30 cellular contexts compared by ENCODE assay signal in genomic region chr14:51069065-51069464, GRCh38. TPM values are rescaled to one million over a fixed set of nuclear protein-coding genes. Genes with fewer than 3 reads are reported as not detected.
DNase-seq lines count a peak whose midpoint lies in the region; ATAC-seq, FAIRE-seq and TF ChIP-seq lines count a peak whose summit lies in the region.
"Had no signal": no experiment of that assay in that cellular context is flagged by ENCODE, and none has a peak within 500 bp of the region (broad histone marks: within the 10 kb centered on the region; RNA-seq: fewer than 3 reads in every experiment).

No MANE protein-coding gene starts in this region.

- H3F3A ChIP-seq in PC-3 (ENCODE audit: low read length, unreplicated experiment), result no peaks in the 10 kb centered on the region

- no peak overlapping the region for H3K27ac ChIP-seq in mesendoderm (ENCODE audit: low read depth, low read length)
- no peak overlapping the region for H3K27ac ChIP-seq in PC-3 (ENCODE audit: low read length)
- H3K27ac ChIP-seq: heart left ventricle, KMS-11, skin epidermis, upper lobe of left lung had no signal

- H3K79me1 ChIP-seq in mesendoderm (ENCODE audit: low read length), result no peaks in the 10 kb centered on the region

- H3K9me3 ChIP-seq in PC-3 (ENCODE audit: low read length), result no peaks in the 10 kb centered on the region
- H3K9me3 ChIP-seq: upper lobe of left lung had no signal

- H3K4me2 ChIP-seq in mesendoderm (ENCODE audit: low read length) (no peak overlapping the region), PC-3 (ENCODE audit: low read length) (no peak overlapping the region)
- H3K4me2 ChIP-seq: KMS-11 had no signal

- intact Hi-C loops in PC-3 (cut with micrococcal nuclease), result no loop called here

- DNase-seq in EH (ENCODE audit: low read depth) (peak; percentile 13), HT1080 (ENCODE audit: low read depth) (peak; percentile 28), bronchial epithelial cell (ENCODE audit: low read depth) (peak; percentile 23), mesendoderm (peak; percentile 7), SHP77 treated with DMSO at 0.1 percent for 48 hours (lab: John Stamatoyannopoulos, UW) (no peak), HK-2 (ENCODE audit: unreplicated experiment) (no peak), PC-3 (no peak)
- DNase-seq: activated CD4-positive, alpha-beta memory T cell treated with anti-CD3 and anti-CD28 coated beads, Interleukin-2, amount 10 ng/mL, durations not matched to agents 7 days and 5 days; activated CD8-positive, alpha-beta memory T cell treated with anti-CD3 and anti-CD28 coated beads, Interleukin-2, amount 50 U/mL, for 4 hours; activated naive CD4-positive, alpha-beta T cell treated with Interleukin-2 at 50 U/mL for 16 hours; C1 segment of cervical spinal cord; H7; heart left ventricle; left ventricle myocardium superior; midbrain; MV-4-11; naive thymus-derived CD8-positive, alpha-beta T cell; NCI-H1436; NCI-H2081; NCI-H226; occipital lobe; SHP77; upper lobe of left lung had no signal

- H3K9ac ChIP-seq in mesendoderm (ENCODE audit: low read length) (no peak overlapping the region), PC-3 (ENCODE audit: low read length) (no peak overlapping the region)
- H3K9ac ChIP-seq: KMS-11 had no signal

- H3K56ac ChIP-seq in mesendoderm (ENCODE audit: low read length), result no peak overlapping the region

- H3K4ac ChIP-seq in mesendoderm (ENCODE audit: low read depth, low read length), result no peak overlapping the region

- H3K4me3 ChIP-seq in bronchial epithelial cell (ENCODE audit: low read depth, low read length) (no peak overlapping the region), mesendoderm (ENCODE audit: low read length) (no peak overlapping the region), PC-3 (ENCODE audit: low read length) (no peak overlapping the region)
- H3K4me3 ChIP-seq: heart left ventricle, skin epidermis, upper lobe of left lung had no signal

- CTCF ChIA-PET in PC-3 (lab: Charles Lee), result no interaction called here

- H2AFZ ChIP-seq in PC-3 (ENCODE audit: low read length), result no peak overlapping the region

- no peak overlapping the region for H2BK5ac ChIP-seq in mesendoderm (ENCODE audit: low read length)

- H3K27me3 ChIP-seq in bronchial epithelial cell (ENCODE audit: control insufficient read depth, insufficient read depth, low read length) (no peaks in the 10 kb centered on the region), mesendoderm (ENCODE audit: insufficient read depth, low read length, poor library complexity) (no peaks in the 10 kb centered on the region), PC-3 (ENCODE audit: low read length) (no peaks in the 10 kb centered on the region)
- H3K27me3 ChIP-seq: heart left ventricle, upper lobe of left lung had no signal

- H3K9me2 ChIP-seq in PC-3 (replicated peaks; ENCODE audit: low read length), result 0 out of 2 replicates have a peak, but pooled peaks cover 4% of the 10 kb centered on the region

- H2BK120ac ChIP-seq in mesendoderm (ENCODE audit: low read depth, low read length), result no peak overlapping the region

- no peak overlapping the region for H4K8ac ChIP-seq in mesendoderm (ENCODE audit: low read depth, low read length)

- BruUV-seq in PC-3 (replicated peaks; lab: Mats Ljungman, UMichigan), result no TSS peak

- no peak overlapping the region for H3K23ac ChIP-seq in mesendoderm (ENCODE audit: low read length)

- POLR2A ChIA-PET in PC-3 (lab: Charles Lee; ENCODE audit: unreplicated experiment), result no interaction called here

- FAIRE-seq in bronchial epithelial cell (lab: Jason Lieb, UNC), result no peak
- FAIRE-seq: endothelial cell of umbilical vein, GM12891, keratinocyte had no signal

- H3K4me1 ChIP-seq in mesendoderm (ENCODE audit: control insufficient read depth, low read depth, low read length) (peaks cover 4% of the 10 kb centered on the region), PC-3 (ENCODE audit: insufficient read depth, low read length) (no peaks in the 10 kb centered on the region)
- H3K4me1 ChIP-seq: upper lobe of left lung had no signal

- TF ChIP-seq CTCF in bronchial epithelial cell (IDR thresholded peaks at IDR 0.05; ENCODE audit: insufficient read depth, low read length, severe bottlenecking) (no peak), PC-3 (conservative IDR thresholded peaks at IDR 0.05; ENCODE audit: low read depth, low read length) (no peak)

- no peak overlapping the region for H4K5ac ChIP-seq in mesendoderm (ENCODE audit: low read length)

- H2BK15ac ChIP-seq in mesendoderm (replicated peaks; ENCODE audit: low read depth), result no peak overlapping the region

- H3K79me2 ChIP-seq in mesendoderm (ENCODE audit: control insufficient read depth, insufficient read depth, low read length) (no peaks in the 10 kb centered on the region), PC-3 (ENCODE audit: low read length) (no peaks in the 10 kb centered on the region)

- H3K18ac ChIP-seq in mesendoderm (ENCODE audit: low read length), result no peak overlapping the region

- H3K36me3 ChIP-seq in bronchial epithelial cell (ENCODE audit: control insufficient read depth, insufficient read depth, low read length) (no peaks in the 10 kb centered on the region), mesendoderm (ENCODE audit: control insufficient read depth, insufficient read depth, low read length) (no peaks in the 10 kb centered on the region), PC-3 (ENCODE audit: low read depth, low read length) (no peaks in the 10 kb centered on the region)
- H3K36me3 ChIP-seq: heart left ventricle, upper lobe of left lung had no signal

- no peak overlapping the region for H2AK5ac ChIP-seq in mesendoderm (ENCODE audit: low read length)

- no peak for ATAC-seq in HG03354 (IDR thresholded peaks at IDR 0.05; ENCODE audit: poor library complexity, severe bottlenecking, unreplicated experiment)
- ATAC-seq in PC-3, result no peak; the same call in none of the 2 replicates
- ATAC-seq: heart left ventricle; left ventricle myocardium superior; naive thymus-derived CD8-positive, alpha-beta T cell; stimulated activated memory B cell treated with anti-CD40 and anti-IgM and Interleukin-4, amounts not matched to agents 10 μg/mL and 1 μg/mL and 100 μg/mL, for 72 hours had no signal

- H4K20me1 ChIP-seq in PC-3 (ENCODE audit: low read length), result no peaks in the 10 kb centered on the region

RNA-seq across cellular contexts. Expression of gene TRIM9, which starts 25.8 kb away (rescaled TPM):
- total RNA-seq in HT1080 (2014; rRNA removed; shearing (Covaris generic)), result 0.53 and 1.8 TPM in 2 replicates
- 0.84 and 0.92 TPM in 2 replicates for polyA plus RNA-seq in HT1080 (2015; cell fraction: cytosol; rRNA removed)
- polyA plus RNA-seq in HT1080 (2015; cell fraction: nucleus; rRNA removed), result 2.0 and 2.1 TPM in 2 replicates
- total RNA-seq in bronchial epithelial cell, result under 0.01 and 0.26 TPM in 2 replicates
- 0.59 TPM for polyA plus RNA-seq in mesendoderm (2013, experiment 1 of 2)
- 0.56 TPM for polyA plus RNA-seq in mesendoderm (2013, experiment 2 of 2)
- 2.5 and 2.6 TPM in 2 replicates for total RNA-seq in PC-3 (2014; rRNA removed)
- total RNA-seq: endothelial cell of umbilical vein had no signal
- polyA plus RNA-seq: endothelial cell of umbilical vein had no signal

Comparison
In these comparisons a context has a peak if more than half of its experiments do, and no peak if none do; other contexts are left out.
1. DNase-seq: peak in EH (single experiment), HT1080 (single experiment), bronchial epithelial cell (single experiment) and mesendoderm (single experiment); none in SHP77 treated with DMSO at 0.1 percent for 48 hours (single experiment), HK-2 (single experiment) and PC-3 (single experiment).